In genomic region chr17:43713494-43714162, GRCh38 we compare ENCODE assay signal across 8 cellular contexts. TPM values are rescaled to one million over a fixed set of nuclear protein-coding genes. Genes with fewer than 3 reads are reported as not detected.
DNase-seq lines count a peak whose midpoint lies in the region; ATAC-seq, FAIRE-seq and TF ChIP-seq lines count a peak whose summit lies in the region.

No MANE protein-coding gene starts in this region.

- no peaks in the 10 kb centered on the region for H3K36me3 ChIP-seq in esophagus muscularis mucosa

- H3K27ac Mint-ChIP-seq in naive thymus-derived CD8-positive, alpha-beta T cell: no peak overlapping the region

- 6% methylated on average over 47 of the region's 53 CpGs for WGBS in A549 (ENCODE audit: missing lambda C conversion rate)
- 3% methylated on average over 18 of the region's 53 CpGs for WGBS in esophagus muscularis mucosa

- H3K4me1 ChIP-seq in A549: peaks cover 29% of the 10 kb centered on the region
- H3K4me1 ChIP-seq in esophagus muscularis mucosa: peaks cover 11 to 17% (median 15%) of the 10 kb centered on the region in 4 donors

- H3K27ac ChIP-seq in A549: peak overlapping the region; percentile 76 to 85
- H3K27ac ChIP-seq in VCaP: peak overlapping the region; percentile 39; the same call in 1 of the 2 replicates
- no peak overlapping the region for H3K27ac ChIP-seq in esophagus muscularis mucosa (replicated peaks in 1 of 4)

- H3K9me3 ChIP-seq in A549 (no peaks in the 10 kb centered on the region), esophagus muscularis mucosa (no peaks in the 10 kb centered on the region)

- H3K4me2 ChIP-seq in A549: peak overlapping the region; percentile 84

- peak in 1 of 2 experiments; percentile 76 for DNase-seq in A549 (ENCODE audit: low read depth in 1 of 2, low spot score in 1 of 2)
- DNase-seq in GM18507 (ENCODE audit: extremely low spot score, insufficient read length, low read depth): no peak
- DNase-seq in esophagus muscularis mucosa (ENCODE audit: extremely low spot score): no peak
- no peak for DNase-seq in naive thymus-derived CD8-positive, alpha-beta T cell
- DNase-seq in AML-193 (lab: John Stamatoyannopoulos, UW): no peak
- DNase-seq in activated CD4-positive, CD25-positive, alpha-beta regulatory T cell (lab: John Stamatoyannopoulos, UW): no peak

- POLR2A ChIA-PET in A549 (lab: Yijun Ruan, JAX): interaction anchor here (0.6 to 1.3 kb wide), 9 partner anchors 11 to 1592 kb away, joined by 3 to 9 read pairs (median 3); partner anchors contain the start of gene DUSP3
- POLR2A ChIA-PET in naive thymus-derived CD8-positive, alpha-beta T cell (lab: Charles Lee): interaction anchor here (0.6 kb wide), 1 partner anchor 381 kb away, joined by 3 read pairs; no protein-coding TSS in a partner anchor

- ATAC-seq in A549: peak; percentile 78 to 79
- ATAC-seq in naive thymus-derived CD8-positive, alpha-beta T cell: peak in 1 of 2 donors; percentile 52
- ATAC-seq in activated CD4-positive, CD25-positive, alpha-beta regulatory T cell treated with anti-CD3 and anti-CD28 coated beads, Interleukin-2, amount 50 U/mL, for 24 hours: no peak

- no peak for TF ChIP-seq CTCF in A549 (IDR thresholded peaks at IDR 0.05)
- TF ChIP-seq CTCF in VCaP (conservative IDR thresholded peaks at IDR 0.05): no peak
- no peak for TF ChIP-seq CTCF in esophagus muscularis mucosa (IDR thresholded peaks at IDR 0.05)

- CTCF ChIA-PET in A549 (lab: Yijun Ruan, JAX): interaction anchor here (2.1 kb wide), 1 partner anchor 137 kb away, joined by 8 read pairs; no protein-coding TSS in a partner anchor

- TF ChIP-seq POLR2A in A549 (IDR thresholded peaks at IDR 0.05; ENCODE audit: low read length): peak; percentile 39; the same call in 1 of the 2 replicates
- no peak for TF ChIP-seq POLR2A in esophagus muscularis mucosa (IDR thresholded peaks at IDR 0.05; ENCODE audit: low read depth)

- intact Hi-C loops in esophagus muscularis mucosa (cut with DNase I): no loop called here

- TF ChIP-seq EP300 in A549 (IDR thresholded peaks at IDR 0.05) (no peak), esophagus muscularis mucosa (IDR thresholded peaks at IDR 0.05) (no peak)

- H3K9me3 Mint-ChIP-seq in naive thymus-derived CD8-positive, alpha-beta T cell: no peaks in the 10 kb centered on the region

- no peaks in the 10 kb centered on the region for H3K36me3 Mint-ChIP-seq in naive thymus-derived CD8-positive, alpha-beta T cell

- FAIRE-seq in A549 (lab: Jason Lieb, UNC) (no peak), GM18507 (lab: Jason Lieb, UNC) (peak; percentile 64)

- peaks cover 0 to 60% (median 1%) of the 10 kb centered on the region in 4 donors for H3K27me3 ChIP-seq in esophagus muscularis mucosa

- no peak for TF ChIP-seq RAD21 in A549 (conservative IDR thresholded peaks at IDR 0.05 in 1 of 2, IDR thresholded peaks at IDR 0.05 in 1 of 2)

- peaks cover 31 to 66% (median 53%) of the 10 kb centered on the region in 5 donors for H3K27me3 Mint-ChIP-seq in naive thymus-derived CD8-positive, alpha-beta T cell

- H3K4me3 Mint-ChIP-seq in naive thymus-derived CD8-positive, alpha-beta T cell: peak overlapping the region in 9 of 10 donors; percentile 31 to 74 (median 62)

- peaks cover 5 to 14% (median 12%) of the 10 kb centered on the region in 4 donors for H3K4me1 Mint-ChIP-seq in naive thymus-derived CD8-positive, alpha-beta T cell

- peak overlapping the region; percentile 44 for H3K4me3 ChIP-seq in A549
- peak overlapping the region; percentile 47 to 57 (median 49) for H3K4me3 ChIP-seq in esophagus muscularis mucosa

TF ChIP-seq in A549, 52 proteins besides CTCF, POLR2A, EP300 and RAD21:
- TF ChIP-seq E2F6 (IDR thresholded peaks at IDR 0.05; ENCODE audit: borderline replicate concordance, low read depth) (peak; percentile 72; the same call in 1 of the 2 replicates), HDAC2 (IDR thresholded peaks at IDR 0.05) (peak; percentile 82; the same call in 1 of the 2 replicates), TP53 (CRISPR knock-in tag; IDR thresholded peaks at IDR 0.05) (no peak), JUN (IDR thresholded peaks at IDR 0.05) (peak in 1 of 2 experiments; percentile 53; a peak in 2 of 5 replicates)
TF ChIP-seq in A549: peak in this region for 3.

RNA-seq across cellular contexts. Expression of gene SOST, which starts 45.0 kb away (rescaled TPM):
- polyA plus RNA-seq in A549 (2011; rRNA removed): 0.03 TPM in 1 of 2 replicates, not detected in the other
- polyA plus RNA-seq in A549 (2012; cell fraction: cytosol; rRNA removed): 0.03 and 0.09 TPM in 2 replicates
- polyA plus RNA-seq in A549 (2012; cell fraction: nucleus; rRNA removed): not detected in 2 replicates
- 0.05 to 0.07 TPM (median 0.05 TPM) in 3 replicates for polyA plus RNA-seq in A549 (2017; fragmentation: RNase III; extraction: RNeasy Plus Mini Kit Qiagen cat#74134 plus additional on column Dnase treatment)
- polyA minus RNA-seq in A549 (2011; rRNA and poly(A)+ RNA removed): not detected in 2 replicates
- total RNA-seq in esophagus muscularis mucosa: not detected
- total RNA-seq in naive thymus-derived CD8-positive, alpha-beta T cell: not detected
- not detected for polyA plus RNA-seq in naive thymus-derived CD8-positive, alpha-beta T cell

RNA-seq across cellular contexts. Expression of gene MEOX1, which starts 51.9 kb away (rescaled TPM):
- not detected in 2 replicates for polyA plus RNA-seq in A549 (2011; rRNA removed)
- not detected in 2 replicates for polyA plus RNA-seq in A549 (2012; cell fraction: cytosol; rRNA removed)
- not detected in 2 replicates for polyA plus RNA-seq in A549 (2012; cell fraction: nucleus; rRNA removed)
- polyA plus RNA-seq in A549 (2017; fragmentation: RNase III; extraction: RNeasy Plus Mini Kit Qiagen cat#74134 plus additional on column Dnase treatment): not detected in 3 replicates
- polyA minus RNA-seq in A549 (2011; rRNA and poly(A)+ RNA removed): 0.17 TPM in 1 of 2 replicates, not detected in the other
- total RNA-seq in esophagus muscularis mucosa: 10 to 100 TPM in 3 of 4 donors, 1 to 10 TPM in 1; 6.6 to 16.1 (median 12.9) TPM
- total RNA-seq in naive thymus-derived CD8-positive, alpha-beta T cell: not detected
- 1 to 10 TPM in 2 of 3 donors, under 1 TPM in 1; 0.66 to 5.9 (median 1.5) TPM for polyA plus RNA-seq in naive thymus-derived CD8-positive, alpha-beta T cell

Comparison
In these comparisons a context has a peak if more than half of its experiments do, and no peak if none do; other contexts are left out.
1. ATAC-seq: peak in A549 (2 of 2); none in activated CD4-positive, CD25-positive, alpha-beta regulatory T cell treated with anti-CD3 and anti-CD28 coated beads, Interleukin-2, amount 50 U/mL, for 24 hours (0 of 2).
2. H3K27ac ChIP-seq: peak in A549 (2 of 2) and VCaP (single experiment); none in esophagus muscularis mucosa (0 of 4).
3. RNA of gene MEOX1, which starts 51.9 kb away (total RNA-seq): 6.6 to 16.1 TPM in esophagus muscularis mucosa; not detected in naive thymus-derived CD8-positive, alpha-beta T cell; every median in the first group is over 4 times any median in the second.